Comparison of ENCODE assay signal across 1 cellular context in the genomic region with DNA sequence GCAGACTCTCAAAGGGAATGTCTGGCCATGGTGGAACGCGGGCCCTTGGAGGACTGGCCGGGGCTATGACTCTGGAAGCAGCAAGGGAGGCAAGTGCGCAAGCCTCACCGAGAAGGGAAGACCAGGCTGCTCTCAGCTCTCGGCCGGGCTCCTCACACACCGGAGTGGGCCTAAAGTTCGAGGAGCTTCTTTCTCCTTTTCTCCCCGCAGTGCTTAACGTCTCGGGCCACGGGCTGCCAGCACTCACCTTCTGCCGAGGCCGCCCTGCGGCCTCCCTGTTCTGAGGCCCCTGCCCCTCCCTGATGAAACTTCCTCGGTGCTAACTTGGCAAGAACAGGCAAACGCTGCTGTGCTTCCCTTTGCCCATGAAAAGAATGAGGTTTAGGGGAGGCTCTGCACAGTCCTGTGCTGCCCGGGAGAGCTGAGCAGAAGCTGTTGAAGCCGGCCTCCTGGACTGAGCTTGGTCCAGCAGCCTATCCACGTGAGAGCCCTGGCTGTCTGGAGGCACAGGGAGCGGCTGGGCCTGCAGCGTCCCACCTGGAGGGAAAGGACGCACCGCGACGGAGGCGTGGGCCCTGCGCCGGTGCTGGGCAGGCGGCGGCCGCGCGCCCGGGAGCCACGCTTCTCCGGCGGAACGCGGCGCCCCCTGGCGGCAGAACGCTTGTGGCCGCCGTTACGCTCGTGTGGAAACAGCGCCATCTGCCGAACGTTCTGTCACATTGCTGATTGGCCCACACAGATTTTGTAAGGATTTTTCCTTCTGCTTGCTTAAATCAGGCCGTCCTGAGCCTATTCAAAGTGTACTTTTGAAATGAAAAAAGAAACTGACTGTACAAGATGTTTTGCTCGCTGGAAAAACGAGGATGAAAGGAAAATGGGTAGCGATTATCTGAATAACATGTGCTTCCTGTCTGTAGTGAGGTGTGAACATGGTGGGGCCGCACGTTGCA.
TF ChIP-seq lines count a peak whose summit lies in the region.

No MANE protein-coding gene starts in this region.

TF ChIP-seq in K562, 482 proteins besides CTCF, POLR2A, EP300 and RAD21 (continued from another document):
- TF ChIP-seq, protein P1, sequence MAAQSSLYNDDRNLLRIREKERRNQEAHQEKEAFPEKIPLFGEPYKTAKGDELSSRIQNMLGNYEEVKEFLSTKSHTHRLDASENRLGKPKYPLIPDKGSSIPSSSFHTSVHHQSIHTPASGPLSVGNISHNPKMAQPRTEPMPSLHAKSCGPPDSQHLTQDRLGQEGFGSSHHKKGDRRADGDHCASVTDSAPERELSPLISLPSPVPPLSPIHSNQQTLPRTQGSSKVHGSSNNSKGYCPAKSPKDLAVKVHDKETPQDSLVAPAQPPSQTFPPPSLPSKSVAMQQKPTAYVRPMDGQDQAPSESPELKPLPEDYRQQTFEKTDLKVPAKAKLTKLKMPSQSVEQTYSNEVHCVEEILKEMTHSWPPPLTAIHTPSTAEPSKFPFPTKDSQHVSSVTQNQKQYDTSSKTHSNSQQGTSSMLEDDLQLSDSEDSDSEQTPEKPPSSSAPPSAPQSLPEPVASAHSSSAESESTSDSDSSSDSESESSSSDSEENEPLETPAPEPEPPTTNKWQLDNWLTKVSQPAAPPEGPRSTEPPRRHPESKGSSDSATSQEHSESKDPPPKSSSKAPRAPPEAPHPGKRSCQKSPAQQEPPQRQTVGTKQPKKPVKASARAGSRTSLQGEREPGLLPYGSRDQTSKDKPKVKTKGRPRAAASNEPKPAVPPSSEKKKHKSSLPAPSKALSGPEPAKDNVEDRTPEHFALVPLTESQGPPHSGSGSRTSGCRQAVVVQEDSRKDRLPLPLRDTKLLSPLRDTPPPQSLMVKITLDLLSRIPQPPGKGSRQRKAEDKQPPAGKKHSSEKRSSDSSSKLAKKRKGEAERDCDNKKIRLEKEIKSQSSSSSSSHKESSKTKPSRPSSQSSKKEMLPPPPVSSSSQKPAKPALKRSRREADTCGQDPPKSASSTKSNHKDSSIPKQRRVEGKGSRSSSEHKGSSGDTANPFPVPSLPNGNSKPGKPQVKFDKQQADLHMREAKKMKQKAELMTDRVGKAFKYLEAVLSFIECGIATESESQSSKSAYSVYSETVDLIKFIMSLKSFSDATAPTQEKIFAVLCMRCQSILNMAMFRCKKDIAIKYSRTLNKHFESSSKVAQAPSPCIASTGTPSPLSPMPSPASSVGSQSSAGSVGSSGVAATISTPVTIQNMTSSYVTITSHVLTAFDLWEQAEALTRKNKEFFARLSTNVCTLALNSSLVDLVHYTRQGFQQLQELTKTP (IDR thresholded peaks at IDR 0.05; ENCODE audit: low read depth in 1 of 2, partially characterized antibody in 2 of 2): no peak
- TF ChIP-seq NR3C1 (CRISPR knock-in tag; IDR thresholded peaks at IDR 0.05): peak; percentile 46; the same call in 1 of the 2 replicates
- TF ChIP-seq JUNB (CRISPR knock-in tag; conservative IDR thresholded peaks at IDR 0.05): no peak
- no peak for TF ChIP-seq HOXB6 (CRISPR knock-in tag; IDR thresholded peaks at IDR 0.05; ENCODE audit: borderline replicate concordance)
- no peak for TF ChIP-seq RAD51 (IDR thresholded peaks at IDR 0.05; ENCODE audit: borderline replicate concordance, low read depth)
- 0 out of 2 replicates have a peak, but pooled peaks have one; percentile 67 for TF ChIP-seq ZNF224 (CRISPR knock-in tag; IDR thresholded peaks at IDR 0.05)
- TF ChIP-seq NFXL1 (CRISPR knock-in tag; IDR thresholded peaks at IDR 0.05): no peak
- TF ChIP-seq ZNF780A (CRISPR knock-in tag; IDR thresholded peaks at IDR 0.05): no peak
- TF ChIP-seq ZNF217 (CRISPR knock-in tag; IDR thresholded peaks at IDR 0.05): no peak
- no peak for TF ChIP-seq ZNF586 (CRISPR knock-in tag; conservative IDR thresholded peaks at IDR 0.05)
- TF ChIP-seq, protein P2, sequence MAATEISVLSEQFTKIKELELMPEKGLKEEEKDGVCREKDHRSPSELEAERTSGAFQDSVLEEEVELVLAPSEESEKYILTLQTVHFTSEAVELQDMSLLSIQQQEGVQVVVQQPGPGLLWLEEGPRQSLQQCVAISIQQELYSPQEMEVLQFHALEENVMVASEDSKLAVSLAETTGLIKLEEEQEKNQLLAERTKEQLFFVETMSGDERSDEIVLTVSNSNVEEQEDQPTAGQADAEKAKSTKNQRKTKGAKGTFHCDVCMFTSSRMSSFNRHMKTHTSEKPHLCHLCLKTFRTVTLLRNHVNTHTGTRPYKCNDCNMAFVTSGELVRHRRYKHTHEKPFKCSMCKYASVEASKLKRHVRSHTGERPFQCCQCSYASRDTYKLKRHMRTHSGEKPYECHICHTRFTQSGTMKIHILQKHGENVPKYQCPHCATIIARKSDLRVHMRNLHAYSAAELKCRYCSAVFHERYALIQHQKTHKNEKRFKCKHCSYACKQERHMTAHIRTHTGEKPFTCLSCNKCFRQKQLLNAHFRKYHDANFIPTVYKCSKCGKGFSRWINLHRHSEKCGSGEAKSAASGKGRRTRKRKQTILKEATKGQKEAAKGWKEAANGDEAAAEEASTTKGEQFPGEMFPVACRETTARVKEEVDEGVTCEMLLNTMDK (IDR thresholded peaks at IDR 0.05; ENCODE audit: borderline replicate concordance, insufficient read depth, low read depth, low read length, poor library complexity, severe bottlenecking): peak; percentile 79
- TF ChIP-seq EWSR1 (IDR thresholded peaks at IDR 0.05; ENCODE audit: borderline replicate concordance, low read depth, partially characterized antibody): no peak
- TF ChIP-seq SIRT6 (IDR thresholded peaks at IDR 0.05; ENCODE audit: low read depth, low read length): no peak
- TF ChIP-seq ZNF3 (CRISPR knock-in tag; IDR thresholded peaks at IDR 0.05): no peak
- no peak for TF ChIP-seq HMG20A (CRISPR knock-in tag; conservative IDR thresholded peaks at IDR 0.05)
- no peak for TF ChIP-seq POLR2AphosphoS5 (IDR thresholded peaks at IDR 0.05; ENCODE audit: control insufficient read depth, insufficient read depth, low read depth, low read length)
- no peak for TF ChIP-seq CBFB (CRISPR knock-in tag; IDR thresholded peaks at IDR 0.05)
- TF ChIP-seq, protein P3, sequence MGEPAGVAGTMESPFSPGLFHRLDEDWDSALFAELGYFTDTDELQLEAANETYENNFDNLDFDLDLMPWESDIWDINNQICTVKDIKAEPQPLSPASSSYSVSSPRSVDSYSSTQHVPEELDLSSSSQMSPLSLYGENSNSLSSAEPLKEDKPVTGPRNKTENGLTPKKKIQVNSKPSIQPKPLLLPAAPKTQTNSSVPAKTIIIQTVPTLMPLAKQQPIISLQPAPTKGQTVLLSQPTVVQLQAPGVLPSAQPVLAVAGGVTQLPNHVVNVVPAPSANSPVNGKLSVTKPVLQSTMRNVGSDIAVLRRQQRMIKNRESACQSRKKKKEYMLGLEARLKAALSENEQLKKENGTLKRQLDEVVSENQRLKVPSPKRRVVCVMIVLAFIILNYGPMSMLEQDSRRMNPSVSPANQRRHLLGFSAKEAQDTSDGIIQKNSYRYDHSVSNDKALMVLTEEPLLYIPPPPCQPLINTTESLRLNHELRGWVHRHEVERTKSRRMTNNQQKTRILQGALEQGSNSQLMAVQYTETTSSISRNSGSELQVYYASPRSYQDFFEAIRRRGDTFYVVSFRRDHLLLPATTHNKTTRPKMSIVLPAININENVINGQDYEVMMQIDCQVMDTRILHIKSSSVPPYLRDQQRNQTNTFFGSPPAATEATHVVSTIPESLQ (CRISPR knock-in tag; IDR thresholded peaks at IDR 0.05): no peak
- no peak for TF ChIP-seq SAP30 (IDR thresholded peaks at IDR 0.05; ENCODE audit: borderline replicate concordance, insufficient read depth, low read depth, low read length, poor library complexity, severe bottlenecking)
- TF ChIP-seq, protein P4, sequence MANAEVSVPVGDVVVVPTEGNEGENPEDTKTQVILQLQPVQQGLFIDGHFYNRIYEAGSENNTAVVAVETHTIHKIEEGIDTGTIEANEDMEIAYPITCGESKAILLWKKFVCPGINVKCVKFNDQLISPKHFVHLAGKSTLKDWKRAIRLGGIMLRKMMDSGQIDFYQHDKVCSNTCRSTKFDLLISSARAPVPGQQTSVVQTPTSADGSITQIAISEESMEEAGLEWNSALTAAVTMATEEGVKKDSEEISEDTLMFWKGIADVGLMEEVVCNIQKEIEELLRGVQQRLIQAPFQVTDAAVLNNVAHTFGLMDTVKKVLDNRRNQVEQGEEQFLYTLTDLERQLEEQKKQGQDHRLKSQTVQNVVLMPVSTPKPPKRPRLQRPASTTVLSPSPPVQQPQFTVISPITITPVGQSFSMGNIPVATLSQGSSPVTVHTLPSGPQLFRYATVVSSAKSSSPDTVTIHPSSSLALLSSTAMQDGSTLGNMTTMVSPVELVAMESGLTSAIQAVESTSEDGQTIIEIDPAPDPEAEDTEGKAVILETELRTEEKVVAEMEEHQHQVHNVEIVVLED (CRISPR knock-in tag; IDR thresholded peaks at IDR 0.05): peak; percentile 30
- no peak for TF ChIP-seq HDAC3 (IDR thresholded peaks at IDR 0.05; ENCODE audit: borderline replicate concordance, partially characterized antibody)
- TF ChIP-seq, protein P5, sequence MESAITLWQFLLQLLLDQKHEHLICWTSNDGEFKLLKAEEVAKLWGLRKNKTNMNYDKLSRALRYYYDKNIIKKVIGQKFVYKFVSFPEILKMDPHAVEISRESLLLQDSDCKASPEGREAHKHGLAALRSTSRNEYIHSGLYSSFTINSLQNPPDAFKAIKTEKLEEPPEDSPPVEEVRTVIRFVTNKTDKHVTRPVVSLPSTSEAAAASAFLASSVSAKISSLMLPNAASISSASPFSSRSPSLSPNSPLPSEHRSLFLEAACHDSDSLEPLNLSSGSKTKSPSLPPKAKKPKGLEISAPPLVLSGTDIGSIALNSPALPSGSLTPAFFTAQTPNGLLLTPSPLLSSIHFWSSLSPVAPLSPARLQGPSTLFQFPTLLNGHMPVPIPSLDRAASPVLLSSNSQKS (CRISPR knock-in tag; IDR thresholded peaks at IDR 0.05): no peak
- TF ChIP-seq ZSCAN32 (CRISPR knock-in tag; IDR thresholded peaks at IDR 0.05): no peak
- no peak for TF ChIP-seq LEF1 (IDR thresholded peaks at IDR 0.05)
- TF ChIP-seq KLF16 (IDR thresholded peaks at IDR 0.05): peak; percentile 41; the same call in 1 of the 2 replicates
- TF ChIP-seq HNRNPH1 (optimal IDR thresholded peaks at IDR 0.05; ENCODE audit: low read depth, low read length): no peak
- no peak for TF ChIP-seq TRIM24 (IDR thresholded peaks at IDR 0.05)
- TF ChIP-seq ELF2 (CRISPR knock-in tag; IDR thresholded peaks at IDR 0.05): no peak
- no peak for TF ChIP-seq ZC3H8 (IDR thresholded peaks at IDR 0.05)
- TF ChIP-seq, protein P6, sequence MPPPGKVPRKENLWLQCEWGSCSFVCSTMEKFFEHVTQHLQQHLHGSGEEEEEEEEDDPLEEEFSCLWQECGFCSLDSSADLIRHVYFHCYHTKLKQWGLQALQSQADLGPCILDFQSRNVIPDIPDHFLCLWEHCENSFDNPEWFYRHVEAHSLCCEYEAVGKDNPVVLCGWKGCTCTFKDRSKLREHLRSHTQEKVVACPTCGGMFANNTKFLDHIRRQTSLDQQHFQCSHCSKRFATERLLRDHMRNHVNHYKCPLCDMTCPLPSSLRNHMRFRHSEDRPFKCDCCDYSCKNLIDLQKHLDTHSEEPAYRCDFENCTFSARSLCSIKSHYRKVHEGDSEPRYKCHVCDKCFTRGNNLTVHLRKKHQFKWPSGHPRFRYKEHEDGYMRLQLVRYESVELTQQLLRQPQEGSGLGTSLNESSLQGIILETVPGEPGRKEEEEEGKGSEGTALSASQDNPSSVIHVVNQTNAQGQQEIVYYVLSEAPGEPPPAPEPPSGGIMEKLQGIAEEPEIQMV (tag; conservative IDR thresholded peaks at IDR 0.05; ENCODE audit: low read depth): no peak
